In the genomic region with DNA sequence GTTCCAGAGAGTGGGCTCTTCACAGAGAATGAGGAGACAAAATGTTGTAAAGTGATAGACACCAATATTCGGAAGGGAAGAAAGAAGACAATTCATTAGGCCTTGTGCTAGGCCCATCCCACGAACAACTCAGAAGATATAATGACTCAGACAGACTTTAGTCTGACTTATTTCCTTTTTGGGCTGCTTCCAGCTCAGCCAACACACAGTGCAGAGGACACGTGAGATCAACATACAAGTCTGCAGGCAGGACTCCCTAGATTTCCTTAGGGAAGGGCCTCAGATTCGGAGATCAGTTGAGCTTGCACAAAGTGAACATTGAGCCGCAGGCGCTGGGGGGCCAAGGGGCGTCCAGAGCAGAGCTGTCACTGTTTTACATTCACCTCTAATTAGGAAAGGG, we compare ENCODE assay signal across 8 cellular contexts.
A peak's percentile ranks its signal among the peaks of the same experiment; 100 is the strongest.
DNase-seq lines count a peak whose midpoint lies in the region; ATAC-seq and TF ChIP-seq lines count a peak whose summit lies in the region.
"Had no signal": no experiment of that assay in that cellular context is flagged by ENCODE, and none has a peak within 500 bp of the region (broad histone marks: within the 10 kb centered on the region; RNA-seq: fewer than 3 reads in every experiment).

No MANE protein-coding gene starts in this region.

- H3K4me1 ChIP-seq in H9 (ENCODE audit: insufficient read depth, low read length) (peaks cover 7% of the 10 kb centered on the region), SJSA1 (replicated peaks) (peaks cover 44% of the 10 kb centered on the region), suprapubic skin (no peaks in the 10 kb centered on the region), gastrocnemius medialis (no peaks in the 10 kb centered on the region)

- H2AFZ ChIP-seq in H9 (ENCODE audit: low read length): no peak overlapping the region

- H3K23me2 ChIP-seq in H9 (ENCODE audit: insufficient read length, low read depth, low read length, poor library complexity, severe bottlenecking): no peaks in the 10 kb centered on the region

- in situ Hi-C loops in gastrocnemius medialis (cut with MboI; ENCODE audit: low sequenced_read_pairs in 4 of 4): no loop called here

- no peaks in the 10 kb centered on the region for H3K79me2 ChIP-seq in H9 (ENCODE audit: insufficient read depth, low read length)

- no peak for TF ChIP-seq EP300 in suprapubic skin (IDR thresholded peaks at IDR 0.05)

- no peak overlapping the region for H4K5ac ChIP-seq in H9 (ENCODE audit: insufficient read length, low read depth, low read length)

- H4K91ac ChIP-seq in H9 (ENCODE audit: insufficient read length, low read depth, low read length): no peak overlapping the region

- no peak overlapping the region for H2BK20ac ChIP-seq in H9 (ENCODE audit: low read depth, low read length, poor library complexity, severe bottlenecking)

- TF ChIP-seq POLR2A in suprapubic skin (IDR thresholded peaks at IDR 0.05) (no peak), gastrocnemius medialis (IDR thresholded peaks at IDR 0.05) (no peak)

- H3K4me3 Mint-ChIP-seq in H9: no peak overlapping the region
- H3K4me3 Mint-ChIP-seq: naive B cell had no signal

- H3K4me1 Mint-ChIP-seq in H9: peaks cover 3 to 19% of the 10 kb centered on the region in 2 experiments; a peak in 2 of 4 replicates
- H3K4me1 Mint-ChIP-seq: naive B cell had no signal

- H3K14ac ChIP-seq in H9 (ENCODE audit: insufficient read depth, low read length): no peak overlapping the region

- no peak overlapping the region for H3K56ac ChIP-seq in H9 (ENCODE audit: insufficient read length, low read depth, low read length)

- no peak overlapping the region for H2BK15ac ChIP-seq in H9 (ENCODE audit: low read depth, low read length)

- H3K9ac ChIP-seq in H9 (ENCODE audit: extremely low read depth, insufficient read length, low read length): no peak overlapping the region

- H3K4me3 ChIP-seq in SJSA1 (no peak overlapping the region), skeletal muscle cell (ENCODE audit: low read depth, low read length) (no peak overlapping the region), suprapubic skin (no peak overlapping the region), gastrocnemius medialis (no peak overlapping the region)

- H4K8ac ChIP-seq in H9 (replicated peaks; ENCODE audit: insufficient read length, low read depth, low read length): no peak overlapping the region

- no CpG with 5 or more reads among the region's 7 CpGs for WGBS in H9 (ENCODE audit: extremely low coverage, insufficient read length, low lambda C conversion rate)
- WGBS in suprapubic skin: 33% methylated on average over 7 of the region's 7 CpGs

- H3K23ac ChIP-seq in H9 (ENCODE audit: insufficient read length, low read depth, low read length): no peak overlapping the region

- H2BK5ac ChIP-seq in H9 (ENCODE audit: insufficient read length, low read length): no peak overlapping the region

- ATAC-seq in GM18502 (IDR thresholded peaks at IDR 0.05; ENCODE audit: poor library complexity, unreplicated experiment): no peak
- no peak for ATAC-seq in gastrocnemius medialis

- no peaks in the 10 kb centered on the region for H3K79me1 ChIP-seq in H9 (ENCODE audit: insufficient read depth, low read depth, low read length, poor library complexity, severe bottlenecking)

- intact Hi-C loops in gastrocnemius medialis (cut with DNase I; ENCODE audit: low total_unique reads): no loop called here

- H3K18ac ChIP-seq in H9 (ENCODE audit: insufficient read length, low read depth, low read length): no peak overlapping the region

- no peak overlapping the region for H2AK5ac ChIP-seq in H9 (ENCODE audit: insufficient read length, low read length)

- H3T11ph ChIP-seq in H9 (ENCODE audit: low read length): no peak overlapping the region

- DNase-seq in H9 (no peak), SJSA1 (ENCODE audit: low read depth in 1 of 2, low spot score in 2 of 2) (peak; percentile 73 to 77), fibroblast of the conjunctiva (ENCODE audit: low read depth) (peak; percentile 68), skeletal muscle cell (ENCODE audit: low read depth) (peak; percentile 92), suprapubic skin (ENCODE audit: low spot score in 2 of 2) (no peak), gastrocnemius medialis (no peak)
- DNase-seq: naive B cell had no signal

- H3K9me3 Mint-ChIP-seq in H9: no peaks in the 10 kb centered on the region; a peak in 2 of 5 replicates

- H3K4me2 ChIP-seq in H9 (ENCODE audit: insufficient read depth, insufficient read length, low read length): no peak overlapping the region

- no peaks in the 10 kb centered on the region for H3K27me3 Mint-ChIP-seq in H9 (ENCODE audit: low read depth)
- H3K27me3 Mint-ChIP-seq: naive B cell had no signal

- peaks cover 0 to 1% (median 1%) of the 10 kb centered on the region in 3 experiments; a peak in 1 of 7 replicates for H3K36me3 Mint-ChIP-seq in H9 (ENCODE audit: insufficient read depth in 1 of 3, low read depth in 3 of 3)
- H3K36me3 Mint-ChIP-seq: naive B cell had no signal

- H2BK12ac ChIP-seq in H9 (ENCODE audit: insufficient read length, low read depth, low read length): peak overlapping the region; percentile 11

- no peaks in the 10 kb centered on the region for H4K20me1 ChIP-seq in H9 (ENCODE audit: control insufficient read depth, insufficient read depth, insufficient read length)

- H3K36me3 ChIP-seq in SJSA1 (no peaks in the 10 kb centered on the region), suprapubic skin (no peaks in the 10 kb centered on the region), gastrocnemius medialis (no peaks in the 10 kb centered on the region)

- H3K4ac ChIP-seq in H9 (ENCODE audit: low read depth, low read length): no peak overlapping the region

- H3K9me3 ChIP-seq in H9 (ENCODE audit: control insufficient read depth, low read depth, low read length) (no peaks in the 10 kb centered on the region), SJSA1 (replicated peaks) (no peaks in the 10 kb centered on the region), suprapubic skin (no peaks in the 10 kb centered on the region), gastrocnemius medialis (no peaks in the 10 kb centered on the region)

- H3K27ac ChIP-seq in H9 (ENCODE audit: insufficient read length, low read depth, low read length): no peak overlapping the region
- peak overlapping the region; percentile 60 for H3K27ac ChIP-seq in SJSA1
- no peak overlapping the region for H3K27ac ChIP-seq in suprapubic skin
- H3K27ac ChIP-seq in gastrocnemius medialis: no peak overlapping the region

- H3K27ac Mint-ChIP-seq in H9: peak overlapping the region in 2 of 3 experiments; percentile 75 to 93; a peak in 2 of 7 replicates

- H3K27me3 ChIP-seq in H9 (ENCODE audit: insufficient read depth, low read length) (no peaks in the 10 kb centered on the region), SJSA1 (replicated peaks) (no peaks in the 10 kb centered on the region), suprapubic skin (no peaks in the 10 kb centered on the region), gastrocnemius medialis (no peaks in the 10 kb centered on the region)

- H2BK120ac ChIP-seq in H9 (ENCODE audit: low read depth, low read length, poor library complexity, severe bottlenecking): no peak overlapping the region

- TF ChIP-seq CTCF in H9 (conservative IDR thresholded peaks at IDR 0.05) (no peak), suprapubic skin (IDR thresholded peaks at IDR 0.05) (no peak), gastrocnemius medialis (IDR thresholded peaks at IDR 0.05 in 4 of 5, conservative IDR thresholded peaks at IDR 0.05 in 1 of 5) (no peak)

Comparison
In these comparisons a context has a peak if more than half of its experiments do, and no peak if none do; other contexts are left out.
1. DNase-seq: peak in SJSA1 (2 of 2), fibroblast of the conjunctiva (single experiment) and skeletal muscle cell (single experiment); none in H9 (single experiment), suprapubic skin (0 of 2) and gastrocnemius medialis (0 of 2).